12 cellular contexts compared by ENCODE assay signal in genomic region chr15:52783191-52783829, GRCh38. TPM values are rescaled to one million over a fixed set of nuclear protein-coding genes. Genes with fewer than 3 reads are reported as not detected.
A peak's percentile ranks its signal among the peaks of the same experiment; 100 is the strongest.
DNase-seq lines count a peak whose midpoint lies in the region; ATAC-seq and TF ChIP-seq lines count a peak whose summit lies in the region.
"Had no signal": no experiment of that assay in that cellular context is flagged by ENCODE, and none has a peak within 500 bp of the region (broad histone marks: within the 10 kb centered on the region; RNA-seq: fewer than 3 reads in every experiment).

No MANE protein-coding gene starts in this region.

- H3K27me3 ChIP-seq in GM23338 (ENCODE audit: insufficient read depth) (peaks cover 76% of the 10 kb centered on the region), trophoblast cell (ENCODE audit: insufficient read depth, low read length) (peaks cover 52% of the 10 kb centered on the region)

- no peak overlapping the region for H3K27ac ChIP-seq in GM23338 (ENCODE audit: low read depth)
- H3K27ac ChIP-seq in trophoblast cell (ENCODE audit: low read depth, low read length), result no peak overlapping the region
- H3K27ac ChIP-seq: sigmoid colon had no signal

- TF ChIP-seq CTCF in GM23338 (conservative IDR thresholded peaks at IDR 0.05; ENCODE audit: low read depth in 2 of 2) (no peak), activated B cell treated with CpG ODN at 0.5 μM for 24 hours (IDR thresholded peaks at IDR 0.05) (no peak)

- H3K27ac Mint-ChIP-seq in GM23338 (no peak overlapping the region), activated B cell treated with CpG ODN at 0.5 μM for 24 hours (peak overlapping the region; percentile 56)
- H3K27ac Mint-ChIP-seq: T-helper 2 cell treated with Interferon-gamma antibody and Interleukin-4, amounts not matched to agents 5 μg/mL and 100 μg/mL, for 36 hours had no signal

- no peaks in the 10 kb centered on the region for H3K36me3 Mint-ChIP-seq in GM23338 (ENCODE audit: low read depth)
- H3K36me3 Mint-ChIP-seq in activated B cell treated with CpG ODN at 0.5 μM for 24 hours (ENCODE audit: low read depth), result no peaks in the 10 kb centered on the region

- no peak overlapping the region for H2BK12ac ChIP-seq in trophoblast cell (ENCODE audit: low read length)

- H3K18ac ChIP-seq in trophoblast cell (ENCODE audit: low read length), result no peak overlapping the region

- H2AK5ac ChIP-seq in trophoblast cell (ENCODE audit: low read length), result no peak overlapping the region

- H3K4me2 ChIP-seq in GM23338, result peak overlapping the region; percentile 82
- peak overlapping the region; percentile 8 for H3K4me2 ChIP-seq in trophoblast cell (ENCODE audit: low read length)

- H3K27me3 Mint-ChIP-seq in GM23338 (ENCODE audit: insufficient read depth, low read depth, poor library complexity) (peaks cover 68% of the 10 kb centered on the region), activated B cell treated with CpG ODN at 0.5 μM for 24 hours (peaks cover 50% of the 10 kb centered on the region)

- H4K20me1 ChIP-seq in GM23338 (replicated peaks; ENCODE audit: insufficient read depth), result peaks cover 8% of the 10 kb centered on the region; the same call in 1 of the 2 replicates

- peaks cover 7% of the 10 kb centered on the region for H3K9me3 ChIP-seq in trophoblast cell (ENCODE audit: insufficient read depth, low read depth, low read length)
- H3K9me3 ChIP-seq: sigmoid colon had no signal

- H3K79me2 ChIP-seq in GM23338 (replicated peaks; ENCODE audit: insufficient read depth) (no peaks in the 10 kb centered on the region), trophoblast cell (ENCODE audit: control insufficient read depth, insufficient read depth, low read length, poor library complexity) (no peaks in the 10 kb centered on the region)

- H3K4me1 Mint-ChIP-seq in GM23338, result peaks cover 56% of the 10 kb centered on the region
- H3K4me1 Mint-ChIP-seq in activated B cell treated with CpG ODN at 0.5 μM for 24 hours, result peaks cover 44% of the 10 kb centered on the region

- POLR2A ChIA-PET in activated B cell treated with CpG ODN at 0.5 μM for 24 hours (lab: Charles Lee), result interaction anchor here (0.8 to 1.0 kb wide), 2 partner anchors 10 to 31 kb away, joined by 3 read pairs; no protein-coding TSS in a partner anchor

- CTCF ChIA-PET in activated B cell treated with CpG ODN at 0.5 μM for 24 hours (lab: Charles Lee), result interaction anchor here (0.8 to 1.0 kb wide), 2 partner anchors 14 to 23 kb away, joined by 3 read pairs; no protein-coding TSS in a partner anchor

- H4K12ac ChIP-seq in trophoblast cell (ENCODE audit: low read depth, low read length), result no peak overlapping the region

- peaks cover 19% of the 10 kb centered on the region; the same call in 1 of the 2 replicates for H3F3A ChIP-seq in GM23338 (replicated peaks; ENCODE audit: low read depth)

- H3K9me2 ChIP-seq in GM23338 (ENCODE audit: insufficient read depth), result no peaks in the 10 kb centered on the region

- H3K4me3 ChIP-seq in GM23338 (peak overlapping the region; percentile 59), trophoblast cell (ENCODE audit: low read depth, low read length) (no peak overlapping the region)
- H3K4me3 ChIP-seq: sigmoid colon had no signal

- no CpG with 5 or more reads among the region's 34 CpGs for WGBS in trophoblast cell (ENCODE audit: extremely low coverage, insufficient coverage, insufficient read length)

- H3K4ac ChIP-seq in trophoblast cell (ENCODE audit: low read depth, low read length), result no peak overlapping the region

- H3K36me3 ChIP-seq in GM23338 (ENCODE audit: insufficient read depth) (no peaks in the 10 kb centered on the region), trophoblast cell (ENCODE audit: control insufficient read depth in 1 of 2, insufficient read depth in 2 of 2, low read length in 2 of 2) (no peaks in the 10 kb centered on the region)
- H3K36me3 ChIP-seq: sigmoid colon had no signal

- peak overlapping the region; percentile 77 for H3K4me3 Mint-ChIP-seq in GM23338
- no peak overlapping the region for H3K4me3 Mint-ChIP-seq in activated B cell treated with CpG ODN at 0.5 μM for 24 hours
- H3K4me3 Mint-ChIP-seq: T-helper 2 cell treated with Interferon-gamma antibody and Interleukin-4, amounts not matched to agents 5 μg/mL and 100 μg/mL, for 36 hours had no signal

- H4K8ac ChIP-seq in trophoblast cell (ENCODE audit: low read depth, low read length), result no peak overlapping the region

- H3K14ac ChIP-seq in trophoblast cell (ENCODE audit: low read length), result no peak overlapping the region

- H3K9me3 Mint-ChIP-seq in GM23338 (no peaks in the 10 kb centered on the region; the same call in 2 of the 3 replicates), activated B cell treated with CpG ODN at 0.5 μM for 24 hours (no peaks in the 10 kb centered on the region)
- H3K9me3 Mint-ChIP-seq: T-helper 2 cell treated with Interferon-gamma antibody and Interleukin-4, amounts not matched to agents 5 μg/mL and 100 μg/mL, for 36 hours had no signal

- H3K23ac ChIP-seq in trophoblast cell (ENCODE audit: low read length), result no peak overlapping the region

- peaks cover 51% of the 10 kb centered on the region for H3K4me1 ChIP-seq in GM23338 (ENCODE audit: insufficient read depth)
- H3K4me1 ChIP-seq in trophoblast cell (ENCODE audit: control insufficient read depth in 1 of 2, insufficient read depth in 2 of 2, low read length in 2 of 2), result peaks cover 2 to 7% of the 10 kb centered on the region in 2 experiments

- H2BK120ac ChIP-seq in trophoblast cell (ENCODE audit: insufficient read depth, low read length, poor library complexity), result no peak overlapping the region

- no peak overlapping the region for H3K9ac ChIP-seq in trophoblast cell (ENCODE audit: low read length)

- 0 out of 2 replicates have a peak overlapping the region, but pooled peaks have one; percentile 15 for H2AFZ ChIP-seq in GM23338
- H2AFZ ChIP-seq in trophoblast cell (ENCODE audit: insufficient read depth, low read length, poor library complexity), result no peak overlapping the region

- intact Hi-C loops in activated B cell treated with CpG ODN at 0.5 μM for 24 hours (cut with micrococcal nuclease), result loop anchor here (10.0 kb wide), 2 partner anchors 411 to 931 kb away; no protein-coding TSS in a partner anchor

- ATAC-seq in GM23338 (peak; percentile 65), activated B cell treated with CpG ODN at 0.5 μM for 24 hours (ENCODE audit: low read depth) (no peak)

- H4K91ac ChIP-seq in trophoblast cell (ENCODE audit: low read depth, low read length), result no peak overlapping the region

- no peaks in the 10 kb centered on the region for H3K79me1 ChIP-seq in trophoblast cell (ENCODE audit: low read length)

- DNase-seq in GM23338 (ENCODE audit: low spot score) (peak; percentile 93), activated B cell treated with CpG ODN at 0.5 μM for 24 hours (no peak), iPS-NIHi11 (ENCODE audit: low spot score) (peak; percentile 79), trophoblast cell (peak; percentile 7 to 13), putamen (ENCODE audit: low spot score) (no peak), Kasumi-1 (lab: John Stamatoyannopoulos, UW) (no peak), NCI-H1105 (lab: John Stamatoyannopoulos, UW) (no peak)
- DNase-seq: DMS 273 treated with DMSO at 0.1 percent for 48 hours, sigmoid colon had no signal

- no peak overlapping the region for H2BK5ac ChIP-seq in trophoblast cell (ENCODE audit: low read depth, low read length, poor library complexity)

TF ChIP-seq in GM23338, 12 proteins besides CTCF, POLR2A, EP300 and RAD21:
- TF ChIP-seq EZH2 (IDR thresholded peaks at IDR 0.05; ENCODE audit: low read depth, unreplicated experiment), result peak; percentile 64
- TF ChIP-seq REST (IDR thresholded peaks at IDR 0.05; ENCODE audit: unreplicated experiment), result peak; percentile 91
- no peak for TF ChIP-seq ETS1 (IDR thresholded peaks at IDR 0.05)

RNA-seq across cellular contexts. Expression of gene ONECUT1, which starts 6.8 kb away (rescaled TPM):
- total RNA-seq in GM23338 (2014; rRNA removed; shearing (Covaris generic)), result 4.2 and 9.4 TPM in 2 replicates
- 3.9 and 4.3 TPM in 2 replicates for polyA plus RNA-seq in GM23338 (2016; fragmentation: Nextera tagmentation; extraction: Ambion mirVana)
- 0.44 TPM in 1 of 2 replicates, not detected in the other for total RNA-seq in activated B cell treated with CpG ODN at 0.5 μM for 24 hours
- 0.15 and 0.42 TPM in 2 replicates for polyA plus RNA-seq in trophoblast cell (2013)
- total RNA-seq: lower leg skin had no signal
- polyA plus RNA-seq: sigmoid colon, urinary bladder had no signal

Comparison
In these comparisons a context has a peak if more than half of its experiments do, and no peak if none do; other contexts are left out.
1. DNase-seq: peak in GM23338 (single experiment), iPS-NIHi11 (single experiment) and trophoblast cell (2 of 2); none in activated B cell treated with CpG ODN at 0.5 μM for 24 hours (single experiment), putamen (single experiment), Kasumi-1 (0 of 2) and NCI-H1105 (single experiment).